8 cellular contexts compared by ENCODE assay signal in the genomic region with DNA sequence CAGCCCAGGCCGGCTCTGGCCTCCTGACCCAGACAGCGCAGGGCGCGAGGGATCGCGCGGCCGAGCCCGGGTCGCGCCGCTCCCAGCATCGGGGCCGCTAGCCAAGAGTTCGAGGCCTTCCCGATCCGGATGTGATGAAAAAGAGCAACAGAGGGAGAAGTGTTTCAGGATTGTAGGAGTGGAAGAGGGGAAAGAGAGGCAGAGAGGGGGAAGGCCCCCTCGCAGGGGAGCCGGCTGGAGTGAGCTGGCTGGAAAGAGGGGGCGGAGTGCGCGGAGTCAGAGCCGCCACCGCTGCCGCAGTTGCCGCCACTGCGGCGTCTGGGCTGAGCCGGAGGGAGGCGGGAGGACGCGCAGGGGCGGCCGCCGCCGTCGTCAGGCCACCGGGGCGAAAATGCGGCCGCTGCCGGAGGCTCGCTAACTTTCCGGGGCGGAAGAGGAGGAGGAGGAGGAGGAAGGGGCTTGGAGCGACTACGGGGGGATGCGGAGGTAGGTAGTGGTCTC. TPM values are rescaled to one million over a fixed set of nuclear protein-coding genes. Genes with fewer than 3 reads are reported as not detected.
A peak's percentile ranks its signal among the peaks of the same experiment; 100 is the strongest.
DNase-seq lines count a peak whose midpoint lies in the region; ATAC-seq and TF ChIP-seq lines count a peak whose summit lies in the region.

No MANE protein-coding gene starts in this region.

- CTCF ChIA-PET in WTC11 (lab: Charles Lee): no interaction called here

- no peak for TF ChIP-seq CTCF in WTC11 (IDR thresholded peaks at IDR 0.05)

- ATAC-seq in GM19463 (IDR thresholded peaks at IDR 0.05; ENCODE audit: unreplicated experiment): peak; percentile 41
- ATAC-seq in HG03571 (IDR thresholded peaks at IDR 0.05; ENCODE audit: unreplicated experiment): peak; percentile 31
- peak; percentile 84 for ATAC-seq in WTC11
- ATAC-seq in left lobe of liver: peak; percentile 88

- H3K9me3 Mint-ChIP-seq in WTC11: no peaks in the 10 kb centered on the region

- DNase-seq in COLO668 (lab: John Stamatoyannopoulos, UW; ENCODE audit: unreplicated experiment) (peak; percentile 70), WTC11 (ENCODE audit: low spot score) (peak; percentile 43), left lobe of liver (ENCODE audit: low spot score) (peak; percentile 76), GM19240 (ENCODE audit: insufficient read length, low spot score) (no peak)
- peak; percentile 54 for DNase-seq in central memory CD4-positive, alpha-beta T cell
- peak in 2 of 3 donors; percentile 47 to 49 for DNase-seq in stimulated activated CD4-positive, alpha-beta T cell treated with anti-CD3 and anti-CD28 coated beads, TNF-alpha, amount 100 ng/mL, for 1 hour (ENCODE audit: low read depth in 3 of 3, low spot score in 1 of 3)

- no peaks in the 10 kb centered on the region for H3K36me3 Mint-ChIP-seq in WTC11

- peak overlapping the region; percentile 95 for H3K4me3 Mint-ChIP-seq in WTC11

- peaks cover 31% of the 10 kb centered on the region for H3K4me1 Mint-ChIP-seq in WTC11

- POLR2A ChIA-PET in WTC11 (lab: Charles Lee): no interaction called here

- H3K27ac Mint-ChIP-seq in WTC11: peak overlapping the region; percentile 94

- peaks cover 10% of the 10 kb centered on the region for H3K27me3 Mint-ChIP-seq in WTC11 (ENCODE audit: low read depth)

TF ChIP-seq in WTC11, 78 proteins besides CTCF, POLR2A, EP300 and RAD21:
- TF ChIP-seq SMAD3 (CRISPR knock-in tag; IDR thresholded peaks at IDR 0.05; ENCODE audit: borderline replicate concordance) (peak; percentile 36; the same call in 1 of the 2 replicates), SP1 (CRISPR knock-in tag; conservative IDR thresholded peaks at IDR 0.05) (peak; percentile 12; the same call in 1 of the 2 replicates), FOXJ3 (CRISPR knock-in tag; IDR thresholded peaks at IDR 0.05; ENCODE audit: borderline replicate concordance) (no peak)
- TF ChIP-seq, protein P1, sequence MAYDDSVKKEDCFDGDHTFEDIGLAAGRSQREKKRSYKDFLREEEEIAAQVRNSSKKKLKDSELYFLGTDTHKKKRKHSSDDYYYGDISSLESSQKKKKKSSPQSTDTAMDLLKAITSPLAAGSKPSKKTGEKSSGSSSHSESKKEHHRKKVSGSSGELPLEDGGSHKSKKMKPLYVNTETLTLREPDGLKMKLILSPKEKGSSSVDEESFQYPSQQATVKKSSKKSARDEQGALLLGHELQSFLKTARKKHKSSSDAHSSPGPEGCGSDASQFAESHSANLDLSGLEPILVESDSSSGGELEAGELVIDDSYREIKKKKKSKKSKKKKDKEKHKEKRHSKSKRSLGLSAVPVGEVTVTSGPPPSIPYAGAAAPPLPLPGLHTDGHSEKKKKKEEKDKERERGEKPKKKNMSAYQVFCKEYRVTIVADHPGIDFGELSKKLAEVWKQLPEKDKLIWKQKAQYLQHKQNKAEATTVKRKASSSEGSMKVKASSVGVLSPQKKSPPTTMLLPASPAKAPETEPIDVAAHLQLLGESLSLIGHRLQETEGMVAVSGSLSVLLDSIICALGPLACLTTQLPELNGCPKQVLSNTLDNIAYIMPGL (CRISPR knock-in tag; IDR thresholded peaks at IDR 0.05): peak; percentile 72; the same call in 1 of the 2 replicates
- TF ChIP-seq, protein P2, sequence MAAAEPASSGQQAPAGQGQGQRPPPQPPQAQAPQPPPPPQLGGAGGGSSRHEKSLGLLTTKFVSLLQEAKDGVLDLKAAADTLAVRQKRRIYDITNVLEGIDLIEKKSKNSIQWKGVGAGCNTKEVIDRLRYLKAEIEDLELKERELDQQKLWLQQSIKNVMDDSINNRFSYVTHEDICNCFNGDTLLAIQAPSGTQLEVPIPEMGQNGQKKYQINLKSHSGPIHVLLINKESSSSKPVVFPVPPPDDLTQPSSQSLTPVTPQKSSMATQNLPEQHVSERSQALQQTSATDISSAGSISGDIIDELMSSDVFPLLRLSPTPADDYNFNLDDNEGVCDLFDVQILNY (CRISPR knock-in tag; IDR thresholded peaks at IDR 0.05): 0 out of 2 replicates have a peak, but pooled peaks have one; percentile 25
- TF ChIP-seq, protein P3, sequence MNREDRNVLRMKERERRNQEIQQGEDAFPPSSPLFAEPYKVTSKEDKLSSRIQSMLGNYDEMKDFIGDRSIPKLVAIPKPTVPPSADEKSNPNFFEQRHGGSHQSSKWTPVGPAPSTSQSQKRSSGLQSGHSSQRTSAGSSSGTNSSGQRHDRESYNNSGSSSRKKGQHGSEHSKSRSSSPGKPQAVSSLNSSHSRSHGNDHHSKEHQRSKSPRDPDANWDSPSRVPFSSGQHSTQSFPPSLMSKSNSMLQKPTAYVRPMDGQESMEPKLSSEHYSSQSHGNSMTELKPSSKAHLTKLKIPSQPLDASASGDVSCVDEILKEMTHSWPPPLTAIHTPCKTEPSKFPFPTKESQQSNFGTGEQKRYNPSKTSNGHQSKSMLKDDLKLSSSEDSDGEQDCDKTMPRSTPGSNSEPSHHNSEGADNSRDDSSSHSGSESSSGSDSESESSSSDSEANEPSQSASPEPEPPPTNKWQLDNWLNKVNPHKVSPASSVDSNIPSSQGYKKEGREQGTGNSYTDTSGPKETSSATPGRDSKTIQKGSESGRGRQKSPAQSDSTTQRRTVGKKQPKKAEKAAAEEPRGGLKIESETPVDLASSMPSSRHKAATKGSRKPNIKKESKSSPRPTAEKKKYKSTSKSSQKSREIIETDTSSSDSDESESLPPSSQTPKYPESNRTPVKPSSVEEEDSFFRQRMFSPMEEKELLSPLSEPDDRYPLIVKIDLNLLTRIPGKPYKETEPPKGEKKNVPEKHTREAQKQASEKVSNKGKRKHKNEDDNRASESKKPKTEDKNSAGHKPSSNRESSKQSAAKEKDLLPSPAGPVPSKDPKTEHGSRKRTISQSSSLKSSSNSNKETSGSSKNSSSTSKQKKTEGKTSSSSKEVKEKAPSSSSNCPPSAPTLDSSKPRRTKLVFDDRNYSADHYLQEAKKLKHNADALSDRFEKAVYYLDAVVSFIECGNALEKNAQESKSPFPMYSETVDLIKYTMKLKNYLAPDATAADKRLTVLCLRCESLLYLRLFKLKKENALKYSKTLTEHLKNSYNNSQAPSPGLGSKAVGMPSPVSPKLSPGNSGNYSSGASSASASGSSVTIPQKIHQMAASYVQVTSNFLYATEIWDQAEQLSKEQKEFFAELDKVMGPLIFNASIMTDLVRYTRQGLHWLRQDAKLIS (CRISPR knock-in tag; IDR thresholded peaks at IDR 0.05; ENCODE audit: borderline replicate concordance): 0 out of 2 replicates have a peak, but pooled peaks have one; percentile 24
- TF ChIP-seq, protein P4, sequence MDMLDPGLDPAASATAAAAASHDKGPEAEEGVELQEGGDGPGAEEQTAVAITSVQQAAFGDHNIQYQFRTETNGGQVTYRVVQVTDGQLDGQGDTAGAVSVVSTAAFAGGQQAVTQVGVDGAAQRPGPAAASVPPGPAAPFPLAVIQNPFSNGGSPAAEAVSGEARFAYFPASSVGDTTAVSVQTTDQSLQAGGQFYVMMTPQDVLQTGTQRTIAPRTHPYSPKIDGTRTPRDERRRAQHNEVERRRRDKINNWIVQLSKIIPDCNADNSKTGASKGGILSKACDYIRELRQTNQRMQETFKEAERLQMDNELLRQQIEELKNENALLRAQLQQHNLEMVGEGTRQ (CRISPR knock-in tag; IDR thresholded peaks at IDR 0.05): no peak

RNA-seq across cellular contexts. Expression of a gene that starts 0.3 kb away (rescaled TPM):
- total RNA-seq in WTC11 (2021): 7.4 to 8.4 TPM (median 8.3 TPM) in 3 replicates
- 8.0 TPM for total RNA-seq in left lobe of liver

Comparison
In these comparisons a context has a peak if more than half of its experiments do, and no peak if none do; other contexts are left out.
1. ATAC-seq: peak in every context shown above with its lines; median percentile 88 in left lobe of liver; 84 in WTC11; 41 in GM19463; 31 in HG03571.